13 cellular contexts compared by ENCODE assay signal in the genomic region with DNA sequence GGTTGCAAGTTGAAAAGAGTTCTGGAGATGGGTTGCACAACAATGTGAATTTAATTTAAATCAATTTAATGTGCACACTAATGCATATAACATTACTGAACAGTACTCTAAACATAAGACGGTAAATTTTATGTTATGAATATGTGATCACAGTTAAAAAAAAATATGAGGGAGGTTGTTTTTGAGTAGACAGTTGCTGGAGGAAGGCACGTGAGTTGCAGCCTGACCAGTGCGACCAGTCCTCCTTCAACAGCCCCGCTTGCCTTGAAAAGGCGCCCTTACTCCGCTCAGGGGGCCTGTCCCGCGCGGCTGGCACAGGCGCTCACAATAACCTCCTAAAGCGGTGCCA. TPM values are rescaled to one million over a fixed set of nuclear protein-coding genes. Genes with fewer than 3 reads are reported as not detected.
DNase-seq lines count a peak whose midpoint lies in the region; ATAC-seq, FAIRE-seq and TF ChIP-seq lines count a peak whose summit lies in the region.
"Had no signal": no experiment of that assay in that cellular context is flagged by ENCODE, and none has a peak within 500 bp of the region (broad histone marks: within the 10 kb centered on the region; RNA-seq: fewer than 3 reads in every experiment).

No MANE protein-coding gene starts in this region.

- no peaks in the 10 kb centered on the region for H4K20me1 ChIP-seq in astrocyte (ENCODE audit: insufficient read depth, low read length)

- POLR2A ChIA-PET in naive thymus-derived CD8-positive, alpha-beta T cell (lab: Charles Lee) = no interaction called here

- H3K9me3 ChIP-seq in astrocyte (ENCODE audit: insufficient read depth, low read depth, low read length) = peaks cover 6% of the 10 kb centered on the region
- H3K9me3 ChIP-seq in aorta (ENCODE audit: control insufficient read depth, low read length) = peaks cover 2% of the 10 kb centered on the region

- H3K9ac ChIP-seq in astrocyte (ENCODE audit: low read length) = no peak overlapping the region

- peak overlapping the region; percentile 38 for H3K4me3 Mint-ChIP-seq in stimulated activated naive CD8-positive, alpha-beta T cell treated with anti-CD3 and anti-CD28 coated beads, Interleukin-15, Interleukin-2, amounts not matched to agents 100 ng/mL and 50 ng/mL, for 24 hours
- H3K4me3 Mint-ChIP-seq in astrocyte (ENCODE audit: unreplicated experiment) = peak overlapping the region; percentile 54
- H3K4me3 Mint-ChIP-seq in naive thymus-derived CD8-positive, alpha-beta T cell = peak overlapping the region; percentile 32 to 82 (median 60)

- peaks cover 73% of the 10 kb centered on the region for H3K27me3 Mint-ChIP-seq in stimulated activated naive CD8-positive, alpha-beta T cell treated with anti-CD3 and anti-CD28 coated beads, Interleukin-15, Interleukin-2, amounts not matched to agents 100 ng/mL and 50 ng/mL, for 24 hours
- H3K27me3 Mint-ChIP-seq in astrocyte (ENCODE audit: low read depth, unreplicated experiment) = peaks cover 67% of the 10 kb centered on the region
- H3K27me3 Mint-ChIP-seq in naive thymus-derived CD8-positive, alpha-beta T cell = peaks cover 31 to 86% (median 62%) of the 10 kb centered on the region in 5 donors

- H3K36me3 ChIP-seq in astrocyte (ENCODE audit: insufficient read depth, low read length) = no peaks in the 10 kb centered on the region
- H3K36me3 ChIP-seq in aorta (ENCODE audit: control insufficient read depth in 1 of 2, insufficient read depth in 2 of 2, low read length in 1 of 2) = no peaks in the 10 kb centered on the region
- H3K36me3 ChIP-seq: sigmoid colon had no signal

- H3K27me3 ChIP-seq in astrocyte (ENCODE audit: insufficient read depth, low read length) = peaks cover 86% of the 10 kb centered on the region
- H3K27me3 ChIP-seq in aorta (ENCODE audit: control insufficient read depth in 1 of 2, insufficient read depth in 2 of 2, low read length in 1 of 2) = peaks cover 3 to 4% of the 10 kb centered on the region in 2 donors

- DNase-seq in stimulated activated naive CD8-positive, alpha-beta T cell treated with anti-CD3 and anti-CD28 coated beads, Interleukin-15, Interleukin-2, amounts not matched to agents 100 U/mL and 50 U/mL, for 24 hours = no peak
- DNase-seq in astrocyte (ENCODE audit: low read depth) = no peak
- DNase-seq in naive thymus-derived CD8-positive, alpha-beta T cell = no peak
- DNase-seq in aorta = no peak
- DNase-seq in iPS-NIHi11 (ENCODE audit: low spot score) = no peak
- no peak for DNase-seq in H54 (ENCODE audit: insufficient read length, low spot score)
- DNase-seq: SIG-M5, sigmoid colon had no signal

- intact Hi-C loops in aorta (cut with DNase I) = no loop called here

- peaks cover 19% of the 10 kb centered on the region for H3K4me1 Mint-ChIP-seq in stimulated activated naive CD8-positive, alpha-beta T cell treated with anti-CD3 and anti-CD28 coated beads, Interleukin-15, Interleukin-2, amounts not matched to agents 100 ng/mL and 50 ng/mL, for 24 hours (ENCODE audit: low read depth)
- peaks cover 3% of the 10 kb centered on the region for H3K4me1 Mint-ChIP-seq in astrocyte (ENCODE audit: low read depth, unreplicated experiment)
- peaks cover 3 to 36% (median 24%) of the 10 kb centered on the region in 4 donors for H3K4me1 Mint-ChIP-seq in naive thymus-derived CD8-positive, alpha-beta T cell

- 3 to 6% methylated on average over 11 of the region's 11 CpGs for WGBS in aorta, 2 donors

- H2AFZ ChIP-seq in astrocyte (ENCODE audit: low read depth, low read length) = no peak overlapping the region

- no peak overlapping the region for H3K4me3 ChIP-seq in astrocyte (ENCODE audit: insufficient read depth, low read depth, low read length)
- H3K4me3 ChIP-seq in aorta (ENCODE audit: low read length in 2 of 2) = no peak overlapping the region
- H3K4me3 ChIP-seq: lung had no signal

- no peak for ATAC-seq in stimulated activated naive CD8-positive, alpha-beta T cell treated with anti-CD3 and anti-CD28 coated beads, Interleukin-15, Interleukin-2, amounts not matched to agents 100 U/mL and 50 U/mL, for 24 hours
- no peak for ATAC-seq in naive thymus-derived CD8-positive, alpha-beta T cell
- ATAC-seq in aorta (ENCODE audit: low FRiP score) = peak; percentile 33
- no peak for ATAC-seq in HG02610 (IDR thresholded peaks at IDR 0.05; ENCODE audit: unreplicated experiment)

- no peak overlapping the region for H3K27ac Mint-ChIP-seq in stimulated activated naive CD8-positive, alpha-beta T cell treated with anti-CD3 and anti-CD28 coated beads, Interleukin-15, Interleukin-2, amounts not matched to agents 100 ng/mL and 50 ng/mL, for 24 hours
- H3K27ac Mint-ChIP-seq in astrocyte (ENCODE audit: unreplicated experiment) = no peak overlapping the region
- no peak overlapping the region for H3K27ac Mint-ChIP-seq in naive thymus-derived CD8-positive, alpha-beta T cell

- H3K4me2 ChIP-seq in astrocyte (ENCODE audit: low read length) = peak overlapping the region; percentile 63

- FAIRE-seq in astrocyte (lab: Jason Lieb, UNC) = no peak
- FAIRE-seq in H54 (lab: Jason Lieb, UNC) = no peak

- no peak for TF ChIP-seq POLR2A in H54 (IDR thresholded peaks at IDR 0.05; ENCODE audit: low read depth, low read length)

- TF ChIP-seq CTCF in astrocyte (IDR thresholded peaks at IDR 0.05; ENCODE audit: insufficient read depth, low read depth, low read length) = no peak

- H3K27ac ChIP-seq in astrocyte (ENCODE audit: low read depth, low read length) = no peak overlapping the region
- H3K27ac ChIP-seq in aorta (ENCODE audit: low read depth in 1 of 2, low read length in 2 of 2) = no peak overlapping the region
- H3K27ac ChIP-seq: sigmoid colon had no signal

- H3K9me3 Mint-ChIP-seq in stimulated activated naive CD8-positive, alpha-beta T cell treated with anti-CD3 and anti-CD28 coated beads, Interleukin-15, Interleukin-2, amounts not matched to agents 100 ng/mL and 50 ng/mL, for 24 hours = no peaks in the 10 kb centered on the region
- peaks cover 9% of the 10 kb centered on the region for H3K9me3 Mint-ChIP-seq in astrocyte (ENCODE audit: unreplicated experiment)
- peaks cover 0 to 13% (median 0%) of the 10 kb centered on the region in 9 donors for H3K9me3 Mint-ChIP-seq in naive thymus-derived CD8-positive, alpha-beta T cell

- no peaks in the 10 kb centered on the region for H3K79me2 ChIP-seq in astrocyte (ENCODE audit: insufficient read depth, low read length)

- H3K36me3 Mint-ChIP-seq in stimulated activated naive CD8-positive, alpha-beta T cell treated with anti-CD3 and anti-CD28 coated beads, Interleukin-15, Interleukin-2, amounts not matched to agents 100 ng/mL and 50 ng/mL, for 24 hours (ENCODE audit: low read depth) = no peaks in the 10 kb centered on the region
- no peaks in the 10 kb centered on the region for H3K36me3 Mint-ChIP-seq in astrocyte (ENCODE audit: low read depth, unreplicated experiment)
- peaks cover 0 to 11% (median 2%) of the 10 kb centered on the region in 3 donors for H3K36me3 Mint-ChIP-seq in naive thymus-derived CD8-positive, alpha-beta T cell

- H3K4me1 ChIP-seq in astrocyte (ENCODE audit: insufficient read depth, low read length) (no peaks in the 10 kb centered on the region), aorta (ENCODE audit: control insufficient read depth in 1 of 2, insufficient read depth in 2 of 2, low read length in 2 of 2) (no peaks in the 10 kb centered on the region)

RNA-seq across cellular contexts. Expression of gene OLIG1, which starts 0.3 kb away (rescaled TPM):
- total RNA-seq in astrocyte (not detected in 2 replicates), aorta (not detected)
- total RNA-seq in naive thymus-derived CD8-positive, alpha-beta T cell = not detected
- polyA plus RNA-seq in naive thymus-derived CD8-positive, alpha-beta T cell = not detected
- polyA plus RNA-seq in aorta = not detected
- total RNA-seq: G401, sigmoid colon had no signal
- polyA plus RNA-seq: BJ, sigmoid colon had no signal

RNA-seq across cellular contexts. Expression of gene OLIG2, which starts 43.9 kb away (rescaled TPM):
- total RNA-seq in astrocyte (2.5 and 2.6 TPM in 2 replicates), aorta (not detected)
- not detected for total RNA-seq in naive thymus-derived CD8-positive, alpha-beta T cell
- not detected for polyA plus RNA-seq in naive thymus-derived CD8-positive, alpha-beta T cell
- polyA plus RNA-seq in aorta = not detected
- total RNA-seq: G401, sigmoid colon had no signal
- polyA plus RNA-seq: BJ, sigmoid colon had no signal
